12 cellular contexts compared by ENCODE assay signal in the genomic region with DNA sequence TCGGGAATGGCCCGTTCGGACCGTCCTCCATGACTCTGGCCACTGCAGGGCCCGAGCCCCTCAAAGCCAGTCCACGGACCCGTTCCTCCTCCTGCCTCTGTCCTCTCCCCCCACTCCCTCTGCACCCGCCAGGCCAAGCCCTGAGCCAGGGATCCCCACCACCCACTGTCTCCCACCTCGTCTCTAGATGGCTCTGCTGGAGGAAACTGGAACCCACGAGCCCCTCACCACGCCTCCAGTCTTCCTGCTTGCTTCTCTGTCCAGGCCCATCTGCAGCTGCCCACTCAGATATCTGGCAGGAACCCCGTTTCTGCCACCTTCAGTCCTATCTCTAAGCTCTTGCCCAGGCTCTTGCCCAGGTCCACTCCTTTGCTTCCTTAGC. TPM values are rescaled to one million over a fixed set of nuclear protein-coding genes. Genes with fewer than 3 reads are reported as not detected.
DNase-seq lines count a peak whose midpoint lies in the region; ATAC-seq lines count a peak whose summit lies in the region.
"Had no signal": no experiment of that assay in that cellular context is flagged by ENCODE, and none has a peak within 500 bp of the region (broad histone marks: within the 10 kb centered on the region; RNA-seq: fewer than 3 reads in every experiment).

No MANE protein-coding gene starts in this region.

- H3K36me3 ChIP-seq in iPS-20b (ENCODE audit: insufficient read depth, low read depth, low read length) (no peaks in the 10 kb centered on the region), MG63 (no peaks in the 10 kb centered on the region)

- H3K27me3 ChIP-seq in iPS-20b (ENCODE audit: insufficient read depth, low read length) (peaks cover 67% of the 10 kb centered on the region), MG63 (peaks cover 3% of the 10 kb centered on the region; the same call in 1 of the 2 replicates)

- H3K4me1 Mint-ChIP-seq in T-helper 2 cell treated with Interferon-gamma antibody and Interleukin-4, amounts not matched to agents 5 μg/mL and 100 μg/mL, for 36 hours (ENCODE audit: low read depth), result peaks cover 6% of the 10 kb centered on the region
- peaks cover 20% of the 10 kb centered on the region for H3K4me1 Mint-ChIP-seq in activated naive CD8-positive, alpha-beta T cell treated with anti-CD3 and anti-CD28 coated beads, Interleukin-2, amount 50 U/mL, for 24 hours
- peaks cover 35% of the 10 kb centered on the region for H3K4me1 Mint-ChIP-seq in stimulated activated naive CD8-positive, alpha-beta T cell treated with anti-CD3 and anti-CD28 coated beads, Interleukin-15, amount 100 ng/mL, for 72 hours

- no peak overlapping the region for H3K27ac Mint-ChIP-seq in T-helper 2 cell treated with Interferon-gamma antibody and Interleukin-4, amounts not matched to agents 5 μg/mL and 100 μg/mL, for 36 hours
- H3K27ac Mint-ChIP-seq in activated naive CD8-positive, alpha-beta T cell treated with anti-CD3 and anti-CD28 coated beads, Interleukin-2, amount 50 U/mL, for 24 hours, result no peak overlapping the region
- no peak overlapping the region for H3K27ac Mint-ChIP-seq in stimulated activated naive CD8-positive, alpha-beta T cell treated with anti-CD3 and anti-CD28 coated beads, Interleukin-15, amount 100 ng/mL, for 72 hours

- no peak for ATAC-seq in activated naive CD8-positive, alpha-beta T cell treated with anti-CD3 and anti-CD28 coated beads, Interleukin-2, amount 50 U/mL, for 24 hours
- ATAC-seq in stimulated activated naive CD8-positive, alpha-beta T cell treated with anti-CD3 and anti-CD28 coated beads, Interleukin-15, amount 100 ng/mL, for 72 hours, result no peak
- no peak for ATAC-seq in GM18868 (IDR thresholded peaks at IDR 0.05; ENCODE audit: unreplicated experiment)
- ATAC-seq in HG03432 (IDR thresholded peaks at IDR 0.05; ENCODE audit: unreplicated experiment), result no peak
- ATAC-seq: HCT116 had no signal

- H3K27ac ChIP-seq in iPS-20b (ENCODE audit: low read length), result no peak overlapping the region
- H3K27ac ChIP-seq: HL-60 had no signal

- H3K4me3 ChIP-seq in iPS-20b (ENCODE audit: low read length) (peak overlapping the region; percentile 61; the same call in 1 of the 2 replicates), MG63 (no peak overlapping the region)

- peak overlapping the region; percentile 59 for H3K4me3 Mint-ChIP-seq in T-helper 2 cell treated with Interferon-gamma antibody and Interleukin-4, amounts not matched to agents 5 μg/mL and 100 μg/mL, for 36 hours
- H3K4me3 Mint-ChIP-seq in activated naive CD8-positive, alpha-beta T cell treated with anti-CD3 and anti-CD28 coated beads, Interleukin-2, amount 50 U/mL, for 24 hours, result peak overlapping the region; percentile 42
- peak overlapping the region; percentile 71 to 79 for H3K4me3 Mint-ChIP-seq in stimulated activated naive CD8-positive, alpha-beta T cell treated with anti-CD3 and anti-CD28 coated beads, Interleukin-15, amount 100 ng/mL, for 72 hours

- H3K9me3 ChIP-seq in iPS-20b (ENCODE audit: insufficient read depth, low read depth, low read length), result no peaks in the 10 kb centered on the region
- H3K9me3 ChIP-seq in MG63, result no peaks in the 10 kb centered on the region

- no peaks in the 10 kb centered on the region for H3K9me3 Mint-ChIP-seq in T-helper 2 cell treated with Interferon-gamma antibody and Interleukin-4, amounts not matched to agents 5 μg/mL and 100 μg/mL, for 36 hours
- no peaks in the 10 kb centered on the region for H3K9me3 Mint-ChIP-seq in activated naive CD8-positive, alpha-beta T cell treated with anti-CD3 and anti-CD28 coated beads, Interleukin-2, amount 50 U/mL, for 24 hours
- H3K9me3 Mint-ChIP-seq in stimulated activated naive CD8-positive, alpha-beta T cell treated with anti-CD3 and anti-CD28 coated beads, Interleukin-15, amount 100 ng/mL, for 72 hours, result no peaks in the 10 kb centered on the region

- H3K27me3 Mint-ChIP-seq in T-helper 2 cell treated with Interferon-gamma antibody and Interleukin-4, amounts not matched to agents 5 μg/mL and 100 μg/mL, for 36 hours (ENCODE audit: low read depth), result peaks cover 35% of the 10 kb centered on the region
- H3K27me3 Mint-ChIP-seq in activated naive CD8-positive, alpha-beta T cell treated with anti-CD3 and anti-CD28 coated beads, Interleukin-2, amount 50 U/mL, for 24 hours, result peaks cover 34% of the 10 kb centered on the region
- H3K27me3 Mint-ChIP-seq in stimulated activated naive CD8-positive, alpha-beta T cell treated with anti-CD3 and anti-CD28 coated beads, Interleukin-15, amount 100 ng/mL, for 72 hours, result peaks cover 51% of the 10 kb centered on the region

- H3K9ac ChIP-seq in iPS-20b (ENCODE audit: low read depth, low read length), result peak overlapping the region; percentile 56; the same call in 1 of the 2 replicates

- H3K4me1 ChIP-seq in iPS-20b (ENCODE audit: insufficient read depth, low read length), result 0 out of 2 replicates have a peak, but pooled peaks cover 3% of the 10 kb centered on the region

- H3K36me3 Mint-ChIP-seq in T-helper 2 cell treated with Interferon-gamma antibody and Interleukin-4, amounts not matched to agents 5 μg/mL and 100 μg/mL, for 36 hours (ENCODE audit: low read depth), result no peaks in the 10 kb centered on the region
- H3K36me3 Mint-ChIP-seq in activated naive CD8-positive, alpha-beta T cell treated with anti-CD3 and anti-CD28 coated beads, Interleukin-2, amount 50 U/mL, for 24 hours (ENCODE audit: low read depth), result no peaks in the 10 kb centered on the region

- DNase-seq in T-helper 2 cell treated with Interferon-gamma antibody and Interleukin-4, amounts not matched to agents 5 μg/mL and 100 μg/mL, for 36 hours (ENCODE audit: low spot score), result no peak
- DNase-seq in T-helper 2 cell (no peak), MG63 (no peak)
- no peak for DNase-seq in activated naive CD8-positive, alpha-beta T cell treated with anti-CD3 and anti-CD28 coated beads, Interleukin-2, amount 50 U/mL, for 24 hours
- no peak for DNase-seq in stimulated activated naive CD8-positive, alpha-beta T cell treated with anti-CD3 and anti-CD28 coated beads, Interleukin-15, amount 100 ng/mL, for 72 hours
- DNase-seq: NCI-H510A treated with DMSO at 0.1 percent for 48 hours had no signal

RNA-seq across cellular contexts. Expression of a gene that starts 24.3 kb away (rescaled TPM):
- not detected in 2 replicates for total RNA-seq in MG63 (2014; rRNA removed; shearing (Covaris generic); ENCODE audit: low replicate concordance)
- total RNA-seq: dermis microvascular lymphatic vessel endothelial cell had no signal

RNA-seq across cellular contexts. Expression of a gene that starts 43.0 kb away (rescaled TPM):
- 200 and 249 TPM in 2 replicates for total RNA-seq in MG63 (2014; rRNA removed; shearing (Covaris generic); ENCODE audit: low replicate concordance)

RNA-seq across cellular contexts. Expression of a gene that starts 50.3 kb away (rescaled TPM):
- 34.8 and 39.2 TPM in 2 replicates for total RNA-seq in MG63 (2014; rRNA removed; shearing (Covaris generic); ENCODE audit: low replicate concordance)
